Comparison of ENCODE assay signal across 2 cellular contexts in genomic region chr15:62846131-62846804, GRCh38.
TF ChIP-seq lines count a peak whose summit lies in the region.

No MANE protein-coding gene starts in this region.

TF ChIP-seq in A549, 52 proteins besides CTCF, POLR2A, EP300 and RAD21:
- TF ChIP-seq TP53 (CRISPR knock-in tag; IDR thresholded peaks at IDR 0.05) (no peak), ZFP36 (IDR thresholded peaks at IDR 0.05; ENCODE audit: borderline replicate concordance, partially characterized antibody) (peak; percentile 69)

TF ChIP-seq in H1, 55 proteins besides CTCF, POLR2A, EP300 and RAD21:
- TF ChIP-seq USF2 (IDR thresholded peaks at IDR 0.05; ENCODE audit: low read length) (no peak), HDAC2 (IDR thresholded peaks at IDR 0.05; ENCODE audit: borderline replicate concordance in 1 of 2, low read depth in 2 of 2, low read length in 2 of 2) (peak in 1 of 2 experiments; percentile 34; a peak in 1 of 4 replicates), NANOG (IDR thresholded peaks at IDR 0.05; ENCODE audit: insufficient read depth, low read depth, low read length, poor library complexity, severe bottlenecking) (no peak), TAF1 (IDR thresholded peaks at IDR 0.05; ENCODE audit: low read depth, low read length) (no peak), MAX (IDR thresholded peaks at IDR 0.05) (no peak), CBX8 (IDR thresholded peaks at IDR 0.05; ENCODE audit: borderline replicate concordance, low read depth, low read length) (no peak), CREB1 (IDR thresholded peaks at IDR 0.05) (no peak), KDM1A (IDR thresholded peaks at IDR 0.05; ENCODE audit: borderline replicate concordance, low read length) (peak; percentile 90; the same call in 1 of the 2 replicates), BACH1 (IDR thresholded peaks at IDR 0.05; ENCODE audit: low read length) (no peak)
